Comparison of ENCODE assay signal across 28 cellular contexts in genomic region chr1:239311331-239311730, GRCh38.
"Had no signal": no experiment of that assay in that cellular context is flagged by ENCODE, and none has a peak within 500 bp of the region (broad histone marks: within the 10 kb centered on the region; RNA-seq: fewer than 3 reads in every experiment).

No MANE protein-coding gene starts in this region.

- H3K9me3 Mint-ChIP-seq: dendritic cell treated with granulocyte-macrophage colony-stimulating factor and Interleukin-4, amounts not matched to agents 40 ng/mL and 50 ng/mL, for 4 days; endodermal cell had no signal

- ATAC-seq: effector memory CD8-positive, alpha-beta T cell; esophagus mucosa; foreskin keratinocyte; gastrocnemius medialis; gastroesophageal sphincter; heart left ventricle; heart right ventricle had no signal

- H3K27ac Mint-ChIP-seq: dendritic cell treated with granulocyte-macrophage colony-stimulating factor and Interleukin-4, amounts not matched to agents 40 ng/mL and 50 ng/mL, for 4 days; effector memory CD8-positive, alpha-beta T cell; endodermal cell had no signal

- H3K36me3 ChIP-seq: colonic mucosa, esophagus squamous epithelium, gastrocnemius medialis, gastroesophageal sphincter, heart left ventricle, heart right ventricle had no signal

- FAIRE-seq: colon, endometrium, endothelial cell of umbilical vein, frontal cortex had no signal

- H3K4me3 Mint-ChIP-seq: dendritic cell treated with granulocyte-macrophage colony-stimulating factor and Interleukin-4, amounts not matched to agents 40 ng/mL and 50 ng/mL, for 4 days; effector memory CD8-positive, alpha-beta T cell; endodermal cell had no signal

- H3K9me3 ChIP-seq: colonic mucosa, esophagus squamous epithelium, gastrocnemius medialis, gastroesophageal sphincter, heart left ventricle, heart right ventricle had no signal

- H3K27ac ChIP-seq: colonic mucosa, coronary artery, dorsolateral prefrontal cortex, epithelial cell of prostate, esophagus squamous epithelium, foreskin keratinocyte, gastrocnemius medialis, gastroesophageal sphincter, heart left ventricle, heart right ventricle had no signal

- DNase-seq: colonic mucosa; cortex of kidney; dermis blood vessel endothelial cell; dorsolateral prefrontal cortex; effector CD4-positive, alpha-beta T cell; effector CD8-positive, alpha-beta T cell; effector memory CD4-positive, alpha-beta T cell; effector memory CD8-positive, alpha-beta T cell; endodermal cell; erythroblast; esophagus squamous epithelium; foreskin fibroblast; foreskin keratinocyte; foreskin melanocyte; gastrocnemius medialis; glutamatergic neuron; head of caudate nucleus; heart left ventricle; heart right ventricle had no signal

- H3K27me3 Mint-ChIP-seq: dendritic cell treated with granulocyte-macrophage colony-stimulating factor and Interleukin-4, amounts not matched to agents 40 ng/mL and 50 ng/mL, for 4 days; effector memory CD8-positive, alpha-beta T cell had no signal

- H3K4me1 ChIP-seq: colonic mucosa, esophagus squamous epithelium, foreskin keratinocyte, gastrocnemius medialis, heart left ventricle, heart right ventricle had no signal

- H3K27me3 ChIP-seq: colonic mucosa, dorsolateral prefrontal cortex, esophagus squamous epithelium, foreskin keratinocyte, gastrocnemius medialis, gastroesophageal sphincter, heart left ventricle had no signal

- H3K4me1 Mint-ChIP-seq: endodermal cell had no signal

- H3K4me3 ChIP-seq: colonic mucosa, coronary artery, dorsolateral prefrontal cortex, esophagus squamous epithelium, gastrocnemius medialis, gastroesophageal sphincter, heart left ventricle, heart right ventricle had no signal
